In genomic region chr6:26613717-26614683, GRCh38 we compare ENCODE assay signal across 9 cellular contexts. TPM values are rescaled to one million over a fixed set of nuclear protein-coding genes. Genes with fewer than 3 reads are reported as not detected.
A peak's percentile ranks its signal among the peaks of the same experiment; 100 is the strongest.
DNase-seq lines count a peak whose midpoint lies in the region; ATAC-seq and TF ChIP-seq lines count a peak whose summit lies in the region.
"Had no signal": no experiment of that assay in that cellular context is flagged by ENCODE, and none has a peak within 500 bp of the region (broad histone marks: within the 10 kb centered on the region; RNA-seq: fewer than 3 reads in every experiment).

No MANE protein-coding gene starts in this region.

- peak overlapping the region; percentile 65 for H3K9ac ChIP-seq in ES-I3 (ENCODE audit: low read depth, low read length)

- no peaks in the 10 kb centered on the region for H3K36me3 ChIP-seq in ES-I3 (ENCODE audit: insufficient read depth, low read length)

- no peak overlapping the region for H3K27ac Mint-ChIP-seq in activated T-helper 17 cell treated with anti-CD3 and anti-CD28 coated beads, Interleukin-2, amount 50 U/mL, for 72 hours
- peak overlapping the region; percentile 71 for H3K27ac Mint-ChIP-seq in progenitor cell of endocrine pancreas

- H3K27me3 Mint-ChIP-seq in activated T-helper 17 cell treated with anti-CD3 and anti-CD28 coated beads, Interleukin-2, amount 50 U/mL, for 72 hours = peaks cover 18% of the 10 kb centered on the region
- peaks cover 57% of the 10 kb centered on the region for H3K27me3 Mint-ChIP-seq in progenitor cell of endocrine pancreas

- H3K4me1 ChIP-seq in ES-I3 (ENCODE audit: insufficient read depth, low read length) = no peaks in the 10 kb centered on the region

- intact Hi-C loops in left ventricle myocardium superior (cut with micrococcal nuclease) = no loop called here

- ATAC-seq in activated T-helper 17 cell treated with anti-CD3 and anti-CD28 coated beads, Interleukin-2, amount 50 U/mL, for 72 hours (replicated peaks) = peak; percentile 52
- no peak for ATAC-seq in left ventricle myocardium superior
- ATAC-seq in GM21526 (IDR thresholded peaks at IDR 0.05; ENCODE audit: low FRiP score, unreplicated experiment) = no peak
- ATAC-seq in HG02970 (IDR thresholded peaks at IDR 0.05; ENCODE audit: low FRiP score, unreplicated experiment) = no peak

- no peaks in the 10 kb centered on the region for H3K9me3 Mint-ChIP-seq in activated T-helper 17 cell treated with anti-CD3 and anti-CD28 coated beads, Interleukin-2, amount 50 U/mL, for 72 hours
- H3K9me3 Mint-ChIP-seq in progenitor cell of endocrine pancreas (ENCODE audit: low read depth) = peaks cover 4% of the 10 kb centered on the region

- TF ChIP-seq CTCF in progenitor cell of endocrine pancreas (IDR thresholded peaks at IDR 0.05; ENCODE audit: unreplicated experiment) = peak; percentile 23

- no peaks in the 10 kb centered on the region for H3K9me3 ChIP-seq in ES-I3 (ENCODE audit: control insufficient read depth, insufficient read depth, low read length)

- peak overlapping the region; percentile 74 for H3K4me3 Mint-ChIP-seq in activated T-helper 17 cell treated with anti-CD3 and anti-CD28 coated beads, Interleukin-2, amount 50 U/mL, for 72 hours
- H3K4me3 Mint-ChIP-seq in progenitor cell of endocrine pancreas (ENCODE audit: low read depth) = peak overlapping the region; percentile 84

- DNase-seq in left ventricle myocardium superior (peak; percentile 33), progenitor cell of endocrine pancreas (ENCODE audit: low spot score, unreplicated experiment) (peak; percentile 41), GM19240 (ENCODE audit: insufficient read length, low spot score) (no peak), NCI-H1092 (lab: John Stamatoyannopoulos, UW) (no peak)
- DNase-seq: NK-92 treated with Interleukin-12 subunit alpha and Interleukin-12 subunit beta, amount 100 ng/mL, for 24 hours had no signal

- H3K36me3 Mint-ChIP-seq in activated T-helper 17 cell treated with anti-CD3 and anti-CD28 coated beads, Interleukin-2, amount 50 U/mL, for 72 hours (ENCODE audit: low read depth) = no peaks in the 10 kb centered on the region
- no peaks in the 10 kb centered on the region for H3K36me3 Mint-ChIP-seq in progenitor cell of endocrine pancreas (ENCODE audit: insufficient read depth)

- peaks cover 6% of the 10 kb centered on the region for H3K4me1 Mint-ChIP-seq in activated T-helper 17 cell treated with anti-CD3 and anti-CD28 coated beads, Interleukin-2, amount 50 U/mL, for 72 hours
- peaks cover 6% of the 10 kb centered on the region for H3K4me1 Mint-ChIP-seq in progenitor cell of endocrine pancreas (ENCODE audit: low read depth)

RNA-seq across cellular contexts. Expression of gene ABT1, which starts 17.2 kb away (rescaled TPM):
- total RNA-seq in activated T-helper 17 cell treated with anti-CD3 and anti-CD28 coated beads, Interleukin-2, amount 50 U/mL, for 72 hours = 10 to 100 TPM; 24.5 to 30.0 TPM
- total RNA-seq in left ventricle myocardium superior (9.0 TPM), progenitor cell of endocrine pancreas (23.6 and 25.5 TPM in 2 replicates)

RNA-seq across cellular contexts. Expression of gene ZNF322, which starts 45.5 kb away (rescaled TPM):
- 1 to 10 TPM; 9.4 to 9.7 TPM for total RNA-seq in activated T-helper 17 cell treated with anti-CD3 and anti-CD28 coated beads, Interleukin-2, amount 50 U/mL, for 72 hours
- total RNA-seq in left ventricle myocardium superior (12.7 TPM), progenitor cell of endocrine pancreas (39.7 and 46.5 TPM in 2 replicates)

Comparison
In these comparisons a context has a peak if more than half of its experiments do, and no peak if none do; other contexts are left out.
1. DNase-seq: peak in left ventricle myocardium superior (single experiment) and progenitor cell of endocrine pancreas (single experiment); none in GM19240 (single experiment) and NCI-H1092 (single experiment).